Comparison of ENCODE assay signal across 21 cellular contexts in the genomic region with DNA sequence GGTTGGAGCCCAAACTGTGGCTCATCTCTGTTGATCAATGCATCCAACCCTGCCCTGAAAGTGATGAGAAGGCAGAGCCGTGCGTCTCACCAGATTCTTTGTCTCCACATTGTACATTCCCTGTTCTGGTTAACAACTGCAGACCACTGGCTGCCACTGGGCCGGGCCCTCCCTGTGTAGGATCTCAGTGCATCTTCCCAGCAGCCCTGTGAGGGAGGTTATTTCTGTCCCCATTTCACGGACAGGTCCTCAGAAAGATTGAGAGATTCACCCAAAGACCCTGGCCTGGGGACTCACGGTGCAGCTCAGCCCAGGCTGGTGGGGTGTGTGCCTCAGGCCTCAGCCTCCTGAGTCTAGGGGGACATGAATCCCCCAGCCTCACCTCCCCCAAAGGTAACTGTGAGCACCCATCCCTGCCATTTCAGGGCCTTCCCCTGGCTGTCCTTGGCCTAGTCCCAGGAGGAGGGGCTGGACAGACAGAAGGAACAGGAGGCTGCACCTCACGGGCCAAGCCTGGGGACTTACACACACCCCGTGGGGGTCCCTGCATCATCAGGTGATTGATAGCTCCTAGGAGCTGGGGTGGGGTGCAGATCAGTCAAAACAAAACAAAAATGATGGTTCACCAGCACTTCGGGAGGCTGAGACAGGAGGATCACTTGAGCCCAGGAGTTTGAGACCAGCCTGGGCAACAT.
"Had no signal": no experiment of that assay in that cellular context is flagged by ENCODE, and none has a peak within 500 bp of the region (broad histone marks: within the 10 kb centered on the region; RNA-seq: fewer than 3 reads in every experiment).

No MANE protein-coding gene starts in this region.

- H3K27ac ChIP-seq: epithelial cell of prostate, parathyroid adenoma, spleen, tibial artery, uterus had no signal

- H3K4me3 ChIP-seq: lung, spleen, tibial artery, uterus had no signal

- H3K9me3 ChIP-seq: spleen, tibial artery, uterus had no signal

- H3K27me3 Mint-ChIP-seq: activated B cell treated with CpG ODN at 0.5 μM for 24 hours; activated CD4-positive, alpha-beta memory T cell treated with anti-CD3 and anti-CD28 coated beads for 36 hours; activated naive CD8-positive, alpha-beta T cell treated with anti-CD3 and anti-CD28 coated beads for 36 hours; brain; stimulated activated naive B cell treated with anti-CD40 and anti-IgM and Interleukin-4, amounts not matched to agents 10 μg/mL and 1 μg/mL and 100 μg/mL, for 72 hours; T-cell had no signal

- DNase-seq: activated B cell treated with CpG ODN at 0.5 μM for 24 hours; activated CD4-positive, alpha-beta memory T cell treated with anti-CD3 and anti-CD28 coated beads for 36 hours; activated CD4-positive, alpha-beta T cell treated with anti-CD3 and anti-CD28 coated beads for 4 hours; activated naive CD4-positive, alpha-beta T cell; activated naive CD8-positive, alpha-beta T cell treated with anti-CD3 and anti-CD28 coated beads for 36 hours; activated T-cell treated with anti-CD3 and anti-CD28 coated beads for 4 hours; caudate nucleus; foreskin fibroblast; stimulated activated CD4-positive, alpha-beta T cell treated with anti-CD3 and anti-CD28 coated beads, Interleukin-4, amount 100 ng/mL, for 4 hours; stimulated activated naive B cell treated with anti-CD40 and anti-IgM and Interleukin-4, amounts not matched to agents 10 μg/mL and 1 μg/mL and 100 μg/mL, for 72 hours; T-cell; uterus had no signal

- ATAC-seq: left colon; stimulated activated naive B cell treated with anti-CD40 and anti-IgM and Interleukin-4, amounts not matched to agents 10 μg/mL and 1 μg/mL and 100 μg/mL, for 72 hours had no signal

- H3K4me1 ChIP-seq: parathyroid adenoma, spleen, tibial artery, uterus had no signal

- H3K9me3 Mint-ChIP-seq: activated B cell treated with CpG ODN at 0.5 μM for 24 hours; activated CD4-positive, alpha-beta memory T cell treated with anti-CD3 and anti-CD28 coated beads for 36 hours; activated naive CD8-positive, alpha-beta T cell treated with anti-CD3 and anti-CD28 coated beads for 36 hours; activated T-helper 1 cell treated with anti-CD3 and anti-CD28 coated beads, Interleukin-12 subunit alpha, Interleukin-12 subunit beta, Interleukin-2, Interleukin-4 antibody, amounts not matched to agents 30 ng/mL and 10 ng/mL and 1 ng/mL, durations not matched to agents 14 hours and 24 hours and 36 hours; mesothelial cell of epicardium; stimulated activated naive B cell treated with anti-CD40 and anti-IgM and Interleukin-4, amounts not matched to agents 10 μg/mL and 1 μg/mL and 100 μg/mL, for 72 hours; T-cell had no signal

- H3K36me3 ChIP-seq: spleen, tibial artery, uterus had no signal

- H3K36me3 Mint-ChIP-seq: activated CD4-positive, alpha-beta memory T cell treated with anti-CD3 and anti-CD28 coated beads for 36 hours; activated naive CD8-positive, alpha-beta T cell treated with anti-CD3 and anti-CD28 coated beads for 36 hours; brain; mesothelial cell of epicardium; T-cell had no signal

- H3K79me2 ChIP-seq: parathyroid adenoma had no signal

- H3K9ac ChIP-seq: parathyroid adenoma had no signal

- H3K27me3 ChIP-seq: spleen, tibial artery, uterus had no signal

- H3K4me3 Mint-ChIP-seq: activated B cell treated with CpG ODN at 0.5 μM for 24 hours; activated CD4-positive, alpha-beta memory T cell treated with anti-CD3 and anti-CD28 coated beads for 36 hours; activated naive CD8-positive, alpha-beta T cell treated with anti-CD3 and anti-CD28 coated beads for 36 hours; activated T-helper 1 cell treated with anti-CD3 and anti-CD28 coated beads, Interleukin-12 subunit alpha, Interleukin-12 subunit beta, Interleukin-2, Interleukin-4 antibody, amounts not matched to agents 30 ng/mL and 10 ng/mL and 1 ng/mL, durations not matched to agents 14 hours and 24 hours and 36 hours; brain; mesothelial cell of epicardium; stimulated activated naive B cell treated with anti-CD40 and anti-IgM and Interleukin-4, amounts not matched to agents 10 μg/mL and 1 μg/mL and 100 μg/mL, for 72 hours; T-cell had no signal

- H3K27ac Mint-ChIP-seq: activated B cell treated with CpG ODN at 0.5 μM for 24 hours; activated CD4-positive, alpha-beta memory T cell treated with anti-CD3 and anti-CD28 coated beads for 36 hours; activated naive CD8-positive, alpha-beta T cell treated with anti-CD3 and anti-CD28 coated beads for 36 hours; activated T-helper 1 cell treated with anti-CD3 and anti-CD28 coated beads, Interleukin-12 subunit alpha, Interleukin-12 subunit beta, Interleukin-2, Interleukin-4 antibody, amounts not matched to agents 30 ng/mL and 10 ng/mL and 1 ng/mL, durations not matched to agents 14 hours and 24 hours and 36 hours; mesothelial cell of epicardium; stimulated activated naive B cell treated with anti-CD40 and anti-IgM and Interleukin-4, amounts not matched to agents 10 μg/mL and 1 μg/mL and 100 μg/mL, for 72 hours; T-cell had no signal

- H3K4me1 Mint-ChIP-seq: activated B cell treated with CpG ODN at 0.5 μM for 24 hours; activated naive CD8-positive, alpha-beta T cell treated with anti-CD3 and anti-CD28 coated beads for 36 hours; T-cell had no signal

- H2AFZ ChIP-seq: parathyroid adenoma had no signal
